17 cellular contexts compared by ENCODE assay signal in genomic region chr2:2265747-2266259, GRCh38.
DNase-seq lines count a peak whose midpoint lies in the region; ATAC-seq and TF ChIP-seq lines count a peak whose summit lies in the region.
"Had no signal": no experiment of that assay in that cellular context is flagged by ENCODE, and none has a peak within 500 bp of the region (broad histone marks: within the 10 kb centered on the region; RNA-seq: fewer than 3 reads in every experiment).

No MANE protein-coding gene starts in this region.

- H3K9ac ChIP-seq in mesendoderm (ENCODE audit: low read length), result no peak overlapping the region
- H3K9ac ChIP-seq: BLaER1 had no signal

- H3K4me2 ChIP-seq in mesendoderm (ENCODE audit: low read length), result no peak overlapping the region
- H3K4me2 ChIP-seq: BLaER1 had no signal

- ATAC-seq in HG02623 (IDR thresholded peaks at IDR 0.05; ENCODE audit: unreplicated experiment) (no peak), psoas muscle (no peak)

- no peak overlapping the region for H3K56ac ChIP-seq in mesendoderm (ENCODE audit: low read length)

- H3K18ac ChIP-seq in mesendoderm (ENCODE audit: low read length), result no peak overlapping the region

- BruUV-seq in Calu3 (replicated peaks; lab: Mats Ljungman, UMichigan), result no TSS peak

- no peak overlapping the region for H2AK5ac ChIP-seq in mesendoderm (ENCODE audit: low read length)

- H3K4ac ChIP-seq in mesendoderm (ENCODE audit: low read depth, low read length), result no peak overlapping the region

- H3K9me3 ChIP-seq in psoas muscle, result no peaks in the 10 kb centered on the region
- H3K9me3 ChIP-seq: BE2C, BLaER1 had no signal

- H3K27ac Mint-ChIP-seq in Calu3 (ENCODE audit: unreplicated experiment), result no peak overlapping the region
- H3K27ac Mint-ChIP-seq: CD14-positive monocyte; CD4-positive, alpha-beta memory T cell; CD4-positive, CD25-positive, alpha-beta regulatory T cell; CD8-positive, alpha-beta memory T cell had no signal

- H2BK5ac ChIP-seq in mesendoderm (ENCODE audit: low read length), result no peak overlapping the region

- H3K4me1 Mint-ChIP-seq in Calu3 (ENCODE audit: low read depth, unreplicated experiment), result no peaks in the 10 kb centered on the region
- H3K4me1 Mint-ChIP-seq: CD14-positive monocyte; CD4-positive, alpha-beta memory T cell; CD4-positive, CD25-positive, alpha-beta regulatory T cell; CD8-positive, alpha-beta memory T cell had no signal

- no peak overlapping the region for H4K5ac ChIP-seq in mesendoderm (ENCODE audit: low read length)

- intact Hi-C loops in Calu3 (cut with micrococcal nuclease; ENCODE audit: unreplicated experiment) (no loop called here), psoas muscle (cut with DNase I) (no loop called here)

- H3K4me1 ChIP-seq in mesendoderm (ENCODE audit: control insufficient read depth, low read depth, low read length), result no peaks in the 10 kb centered on the region
- no peaks in the 10 kb centered on the region for H3K4me1 ChIP-seq in psoas muscle

- DNase-seq in RPMI8226 (peak; percentile 51), mesendoderm (peak; percentile 32), Calu3 (no peak), psoas muscle (no peak)
- DNase-seq: 8988T; ACHN; BE2C; C1 segment of cervical spinal cord; CD4-positive, alpha-beta memory T cell; CD4-positive, CD25-positive, alpha-beta regulatory T cell; CD8-positive, alpha-beta memory T cell; COR-L47; DMS79 treated with DMSO at 0.1 percent for 48 hours; GF-D8 had no signal

- no peaks in the 10 kb centered on the region for H3K36me3 Mint-ChIP-seq in Calu3 (ENCODE audit: insufficient read depth, unreplicated experiment)
- H3K36me3 Mint-ChIP-seq: CD14-positive monocyte; CD4-positive, alpha-beta memory T cell; CD4-positive, CD25-positive, alpha-beta regulatory T cell had no signal

- H3K79me1 ChIP-seq in mesendoderm (ENCODE audit: low read length), result no peaks in the 10 kb centered on the region

- H3K9me3 Mint-ChIP-seq in Calu3 (ENCODE audit: low read depth, unreplicated experiment), result peaks cover 22% of the 10 kb centered on the region

- no peaks in the 10 kb centered on the region for H3K27me3 ChIP-seq in mesendoderm (ENCODE audit: insufficient read depth, low read length, poor library complexity)
- no peaks in the 10 kb centered on the region for H3K27me3 ChIP-seq in psoas muscle (ENCODE audit: insufficient read depth in 3 of 3, low read length in 2 of 3)
- H3K27me3 ChIP-seq: BE2C, BLaER1 had no signal

- CTCF ChIA-PET in Calu3 (lab: Charles Lee), result no interaction called here

- no peak overlapping the region for H3K23ac ChIP-seq in mesendoderm (ENCODE audit: low read length)

- WGBS in mesendoderm (ENCODE audit: extremely low coverage, insufficient coverage, low lambda C conversion rate), result no CpG with 5 or more reads among the region's 7 CpGs
- WGBS in psoas muscle, 3 donors, result 73 to 81% (median 75%) methylated on average over 7 of the region's 7 CpGs

- H3K4me3 ChIP-seq in mesendoderm (ENCODE audit: low read length) (no peak overlapping the region), psoas muscle (no peak overlapping the region)
- H3K4me3 ChIP-seq: BLaER1 had no signal

- no peak overlapping the region for H4K8ac ChIP-seq in mesendoderm (ENCODE audit: low read depth, low read length)

- H3K4me3 Mint-ChIP-seq in Calu3 (ENCODE audit: low read depth, unreplicated experiment), result no peak overlapping the region
- H3K4me3 Mint-ChIP-seq: CD14-positive monocyte; CD4-positive, alpha-beta memory T cell; CD4-positive, CD25-positive, alpha-beta regulatory T cell; CD8-positive, alpha-beta memory T cell had no signal

- no peak overlapping the region for H3K27ac ChIP-seq in mesendoderm (ENCODE audit: low read depth, low read length)
- no peak overlapping the region for H3K27ac ChIP-seq in psoas muscle
- H3K27ac ChIP-seq: BLaER1 had no signal

- H2BK15ac ChIP-seq in mesendoderm (replicated peaks; ENCODE audit: low read depth), result no peak overlapping the region

- H2BK120ac ChIP-seq in mesendoderm (ENCODE audit: low read depth, low read length), result no peak overlapping the region

- no peaks in the 10 kb centered on the region for H3K36me3 ChIP-seq in mesendoderm (ENCODE audit: control insufficient read depth, insufficient read depth, low read length)
- H3K36me3 ChIP-seq in psoas muscle (ENCODE audit: insufficient read depth in 1 of 2, low read depth in 1 of 2), result no peaks in the 10 kb centered on the region
- H3K36me3 ChIP-seq: BLaER1 had no signal

- H3K27me3 Mint-ChIP-seq in Calu3 (ENCODE audit: unreplicated experiment), result no peaks in the 10 kb centered on the region
- H3K27me3 Mint-ChIP-seq: CD4-positive, alpha-beta memory T cell; CD4-positive, CD25-positive, alpha-beta regulatory T cell had no signal

- H3K79me2 ChIP-seq in mesendoderm (ENCODE audit: control insufficient read depth, insufficient read depth, low read length), result no peaks in the 10 kb centered on the region

- TF ChIP-seq CTCF in Calu3 (IDR thresholded peaks at IDR 0.05; ENCODE audit: unreplicated experiment) (no peak), psoas muscle (IDR thresholded peaks at IDR 0.05) (no peak)

Comparison
In these comparisons a context has a peak if more than half of its experiments do, and no peak if none do; other contexts are left out.
1. DNase-seq: peak in RPMI8226 (single experiment) and mesendoderm (single experiment); none in Calu3 (single experiment) and psoas muscle (0 of 2).